ENCODE assay signal across 1 cellular context in genomic region chr3:168094877-168095610, GRCh38.
TF ChIP-seq lines count a peak whose summit lies in the region.

No MANE protein-coding gene starts in this region.

TF ChIP-seq in K562, 482 proteins besides CTCF, POLR2A, EP300 and RAD21 (continued from another document and continues in another):
- TF ChIP-seq SIN3A (IDR thresholded peaks at IDR 0.05; ENCODE audit: borderline replicate concordance in 2 of 2, control insufficient read depth in 1 of 2, low read depth in 2 of 2, low read length in 2 of 2) (0 out of 4 replicates have a peak, but pooled peaks of 1 of the 2 experiments have one; percentile 11), ZNF57 (CRISPR knock-in tag; IDR thresholded peaks at IDR 0.05) (no peak), ZSCAN32 (CRISPR knock-in tag; IDR thresholded peaks at IDR 0.05) (no peak), HNRNPL (IDR thresholded peaks at IDR 0.05; ENCODE audit: low read depth, low read length) (no peak), ZNF134 (CRISPR knock-in tag; conservative IDR thresholded peaks at IDR 0.05) (no peak), ZFP36 (IDR thresholded peaks at IDR 0.05; ENCODE audit: low read depth, low read length, partially characterized antibody) (no peak), E2F1 (CRISPR knock-in tag; IDR thresholded peaks at IDR 0.05) (peak; percentile 49; the same call in 1 of the 2 replicates), ZKSCAN3 (CRISPR knock-in tag; IDR thresholded peaks at IDR 0.05) (no peak), HMGXB4 (CRISPR knock-in tag; IDR thresholded peaks at IDR 0.05) (0 out of 2 replicates have a peak, but pooled peaks have one; percentile 61), MEF2D (tag; conservative IDR thresholded peaks at IDR 0.05; ENCODE audit: low read depth) (no peak), CHAMP1 (IDR thresholded peaks at IDR 0.05) (no peak), E2F5 (CRISPR knock-in tag; IDR thresholded peaks at IDR 0.05) (peak; percentile 52; the same call in 1 of the 2 replicates), ARID2 (IDR thresholded peaks at IDR 0.05) (no peak), ZNF24 (IDR thresholded peaks at IDR 0.05) (no peak), EGR1 (conservative IDR thresholded peaks at IDR 0.05) (peak; percentile 78), PURB (CRISPR knock-in tag; IDR thresholded peaks at IDR 0.05; ENCODE audit: low read depth) (no peak), ADNP (tag; IDR thresholded peaks at IDR 0.05) (no peak), ZNF3 (CRISPR knock-in tag; IDR thresholded peaks at IDR 0.05) (no peak), ZNF324 (CRISPR knock-in tag; IDR thresholded peaks at IDR 0.05) (no peak), UBTF (IDR thresholded peaks at IDR 0.05; ENCODE audit: borderline replicate concordance in 1 of 2, low read depth in 2 of 2, low read length in 2 of 2) (peak; percentile 78 to 86; a peak in 1 of 4 replicates), U2AF1 (optimal IDR thresholded peaks at IDR 0.05; ENCODE audit: low read depth, low read length) (no peak), THRAP3 (IDR thresholded peaks at IDR 0.05; ENCODE audit: borderline replicate concordance) (no peak), ZBTB43 (CRISPR knock-in tag; IDR thresholded peaks at IDR 0.05) (0 out of 2 replicates have a peak, but pooled peaks have one; percentile 18), ELF4 (CRISPR knock-in tag; IDR thresholded peaks at IDR 0.05) (no peak), BHLHE40 (IDR thresholded peaks at IDR 0.05; ENCODE audit: low read length) (no peak), GTF2E2 (tag; IDR thresholded peaks at IDR 0.05) (no peak), BCOR (IDR thresholded peaks at IDR 0.05) (no peak; the same call in 1 of the 2 replicates), NFATC3 (IDR thresholded peaks at IDR 0.05) (no peak), HSF4 (CRISPR knock-in tag; IDR thresholded peaks at IDR 0.05; ENCODE audit: borderline replicate concordance) (no peak)
- TF ChIP-seq, protein P1, sequence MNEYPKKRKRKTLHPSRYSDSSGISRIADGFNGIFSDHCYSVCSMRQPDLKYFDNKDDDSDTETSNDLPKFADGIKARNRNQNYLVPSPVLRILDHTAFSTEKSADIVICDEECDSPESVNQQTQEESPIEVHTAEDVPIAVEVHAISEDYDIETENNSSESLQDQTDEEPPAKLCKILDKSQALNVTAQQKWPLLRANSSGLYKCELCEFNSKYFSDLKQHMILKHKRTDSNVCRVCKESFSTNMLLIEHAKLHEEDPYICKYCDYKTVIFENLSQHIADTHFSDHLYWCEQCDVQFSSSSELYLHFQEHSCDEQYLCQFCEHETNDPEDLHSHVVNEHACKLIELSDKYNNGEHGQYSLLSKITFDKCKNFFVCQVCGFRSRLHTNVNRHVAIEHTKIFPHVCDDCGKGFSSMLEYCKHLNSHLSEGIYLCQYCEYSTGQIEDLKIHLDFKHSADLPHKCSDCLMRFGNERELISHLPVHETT (CRISPR knock-in tag; conservative IDR thresholded peaks at IDR 0.05 in 1 of 2, IDR thresholded peaks at IDR 0.05 in 1 of 2) = no peak
- TF ChIP-seq, protein P2, sequence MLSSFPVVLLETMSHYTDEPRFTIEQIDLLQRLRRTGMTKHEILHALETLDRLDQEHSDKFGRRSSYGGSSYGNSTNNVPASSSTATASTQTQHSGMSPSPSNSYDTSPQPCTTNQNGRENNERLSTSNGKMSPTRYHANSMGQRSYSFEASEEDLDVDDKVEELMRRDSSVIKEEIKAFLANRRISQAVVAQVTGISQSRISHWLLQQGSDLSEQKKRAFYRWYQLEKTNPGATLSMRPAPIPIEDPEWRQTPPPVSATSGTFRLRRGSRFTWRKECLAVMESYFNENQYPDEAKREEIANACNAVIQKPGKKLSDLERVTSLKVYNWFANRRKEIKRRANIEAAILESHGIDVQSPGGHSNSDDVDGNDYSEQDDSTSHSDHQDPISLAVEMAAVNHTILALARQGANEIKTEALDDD (IDR thresholded peaks at IDR 0.05) = no peak
- TF ChIP-seq, protein P3, sequence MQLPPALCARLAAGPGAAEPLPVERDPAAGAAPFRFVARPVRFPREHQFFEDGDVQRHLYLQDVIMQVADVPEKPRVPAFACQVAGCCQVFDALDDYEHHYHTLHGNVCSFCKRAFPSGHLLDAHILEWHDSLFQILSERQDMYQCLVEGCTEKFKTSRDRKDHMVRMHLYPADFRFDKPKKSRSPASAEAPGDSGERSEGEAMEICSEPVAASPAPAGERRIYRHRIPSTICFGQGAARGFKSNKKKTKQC (CRISPR knock-in tag; IDR thresholded peaks at IDR 0.05) = peak; percentile 32; the same call in 1 of the 2 replicates
- TF ChIP-seq, protein P4, sequence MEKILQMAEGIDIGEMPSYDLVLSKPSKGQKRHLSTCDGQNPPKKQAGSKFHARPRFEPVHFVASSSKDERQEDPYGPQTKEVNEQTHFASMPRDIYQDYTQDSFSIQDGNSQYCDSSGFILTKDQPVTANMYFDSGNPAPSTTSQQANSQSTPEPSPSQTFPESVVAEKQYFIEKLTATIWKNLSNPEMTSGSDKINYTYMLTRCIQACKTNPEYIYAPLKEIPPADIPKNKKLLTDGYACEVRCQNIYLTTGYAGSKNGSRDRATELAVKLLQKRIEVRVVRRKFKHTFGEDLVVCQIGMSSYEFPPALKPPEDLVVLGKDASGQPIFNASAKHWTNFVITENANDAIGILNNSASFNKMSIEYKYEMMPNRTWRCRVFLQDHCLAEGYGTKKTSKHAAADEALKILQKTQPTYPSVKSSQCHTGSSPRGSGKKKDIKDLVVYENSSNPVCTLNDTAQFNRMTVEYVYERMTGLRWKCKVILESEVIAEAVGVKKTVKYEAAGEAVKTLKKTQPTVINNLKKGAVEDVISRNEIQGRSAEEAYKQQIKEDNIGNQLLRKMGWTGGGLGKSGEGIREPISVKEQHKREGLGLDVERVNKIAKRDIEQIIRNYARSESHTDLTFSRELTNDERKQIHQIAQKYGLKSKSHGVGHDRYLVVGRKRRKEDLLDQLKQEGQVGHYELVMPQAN (IDR thresholded peaks at IDR 0.05; ENCODE audit: borderline replicate concordance) = 0 out of 2 replicates have a peak, but pooled peaks have one; percentile 39
- TF ChIP-seq, protein P5, sequence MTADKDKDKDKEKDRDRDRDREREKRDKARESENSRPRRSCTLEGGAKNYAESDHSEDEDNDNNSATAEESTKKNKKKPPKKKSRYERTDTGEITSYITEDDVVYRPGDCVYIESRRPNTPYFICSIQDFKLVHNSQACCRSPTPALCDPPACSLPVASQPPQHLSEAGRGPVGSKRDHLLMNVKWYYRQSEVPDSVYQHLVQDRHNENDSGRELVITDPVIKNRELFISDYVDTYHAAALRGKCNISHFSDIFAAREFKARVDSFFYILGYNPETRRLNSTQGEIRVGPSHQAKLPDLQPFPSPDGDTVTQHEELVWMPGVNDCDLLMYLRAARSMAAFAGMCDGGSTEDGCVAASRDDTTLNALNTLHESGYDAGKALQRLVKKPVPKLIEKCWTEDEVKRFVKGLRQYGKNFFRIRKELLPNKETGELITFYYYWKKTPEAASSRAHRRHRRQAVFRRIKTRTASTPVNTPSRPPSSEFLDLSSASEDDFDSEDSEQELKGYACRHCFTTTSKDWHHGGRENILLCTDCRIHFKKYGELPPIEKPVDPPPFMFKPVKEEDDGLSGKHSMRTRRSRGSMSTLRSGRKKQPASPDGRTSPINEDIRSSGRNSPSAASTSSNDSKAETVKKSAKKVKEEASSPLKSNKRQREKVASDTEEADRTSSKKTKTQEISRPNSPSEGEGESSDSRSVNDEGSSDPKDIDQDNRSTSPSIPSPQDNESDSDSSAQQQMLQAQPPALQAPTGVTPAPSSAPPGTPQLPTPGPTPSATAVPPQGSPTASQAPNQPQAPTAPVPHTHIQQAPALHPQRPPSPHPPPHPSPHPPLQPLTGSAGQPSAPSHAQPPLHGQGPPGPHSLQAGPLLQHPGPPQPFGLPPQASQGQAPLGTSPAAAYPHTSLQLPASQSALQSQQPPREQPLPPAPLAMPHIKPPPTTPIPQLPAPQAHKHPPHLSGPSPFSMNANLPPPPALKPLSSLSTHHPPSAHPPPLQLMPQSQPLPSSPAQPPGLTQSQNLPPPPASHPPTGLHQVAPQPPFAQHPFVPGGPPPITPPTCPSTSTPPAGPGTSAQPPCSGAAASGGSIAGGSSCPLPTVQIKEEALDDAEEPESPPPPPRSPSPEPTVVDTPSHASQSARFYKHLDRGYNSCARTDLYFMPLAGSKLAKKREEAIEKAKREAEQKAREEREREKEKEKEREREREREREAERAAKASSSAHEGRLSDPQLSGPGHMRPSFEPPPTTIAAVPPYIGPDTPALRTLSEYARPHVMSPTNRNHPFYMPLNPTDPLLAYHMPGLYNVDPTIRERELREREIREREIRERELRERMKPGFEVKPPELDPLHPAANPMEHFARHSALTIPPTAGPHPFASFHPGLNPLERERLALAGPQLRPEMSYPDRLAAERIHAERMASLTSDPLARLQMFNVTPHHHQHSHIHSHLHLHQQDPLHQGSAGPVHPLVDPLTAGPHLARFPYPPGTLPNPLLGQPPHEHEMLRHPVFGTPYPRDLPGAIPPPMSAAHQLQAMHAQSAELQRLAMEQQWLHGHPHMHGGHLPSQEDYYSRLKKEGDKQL (CRISPR knock-in tag; IDR thresholded peaks at IDR 0.05; ENCODE audit: borderline replicate concordance) = no peak
- TF ChIP-seq, protein P6, sequence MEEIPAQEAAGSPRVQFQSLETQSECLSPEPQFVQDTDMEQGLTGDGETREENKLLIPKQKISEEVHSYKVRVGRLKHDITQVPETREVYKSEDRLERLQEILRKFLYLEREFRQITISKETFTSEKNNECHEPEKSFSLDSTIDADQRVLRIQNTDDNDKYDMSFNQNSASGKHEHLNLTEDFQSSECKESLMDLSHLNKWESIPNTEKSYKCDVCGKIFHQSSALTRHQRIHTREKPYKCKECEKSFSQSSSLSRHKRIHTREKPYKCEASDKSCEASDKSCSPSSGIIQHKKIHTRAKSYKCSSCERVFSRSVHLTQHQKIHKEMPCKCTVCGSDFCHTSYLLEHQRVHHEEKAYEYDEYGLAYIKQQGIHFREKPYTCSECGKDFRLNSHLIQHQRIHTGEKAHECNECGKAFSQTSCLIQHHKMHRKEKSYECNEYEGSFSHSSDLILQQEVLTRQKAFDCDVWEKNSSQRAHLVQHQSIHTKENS (CRISPR knock-in tag; IDR thresholded peaks at IDR 0.05) = no peak
